ENCODE assay signal across 1 cellular context in genomic region chr12:49060237-49061156, GRCh38.
TF ChIP-seq lines count a peak whose summit lies in the region.

TSS of gene KMT2D (minus strand) at chr12:49060794. CDS start at chr12:49055324, 5,470 bp downstream.

TF ChIP-seq in HepG2, 621 proteins besides CTCF, POLR2A, EP300 and RAD21 (continued from another document and continues in another):
- TF ChIP-seq, protein P1, sequence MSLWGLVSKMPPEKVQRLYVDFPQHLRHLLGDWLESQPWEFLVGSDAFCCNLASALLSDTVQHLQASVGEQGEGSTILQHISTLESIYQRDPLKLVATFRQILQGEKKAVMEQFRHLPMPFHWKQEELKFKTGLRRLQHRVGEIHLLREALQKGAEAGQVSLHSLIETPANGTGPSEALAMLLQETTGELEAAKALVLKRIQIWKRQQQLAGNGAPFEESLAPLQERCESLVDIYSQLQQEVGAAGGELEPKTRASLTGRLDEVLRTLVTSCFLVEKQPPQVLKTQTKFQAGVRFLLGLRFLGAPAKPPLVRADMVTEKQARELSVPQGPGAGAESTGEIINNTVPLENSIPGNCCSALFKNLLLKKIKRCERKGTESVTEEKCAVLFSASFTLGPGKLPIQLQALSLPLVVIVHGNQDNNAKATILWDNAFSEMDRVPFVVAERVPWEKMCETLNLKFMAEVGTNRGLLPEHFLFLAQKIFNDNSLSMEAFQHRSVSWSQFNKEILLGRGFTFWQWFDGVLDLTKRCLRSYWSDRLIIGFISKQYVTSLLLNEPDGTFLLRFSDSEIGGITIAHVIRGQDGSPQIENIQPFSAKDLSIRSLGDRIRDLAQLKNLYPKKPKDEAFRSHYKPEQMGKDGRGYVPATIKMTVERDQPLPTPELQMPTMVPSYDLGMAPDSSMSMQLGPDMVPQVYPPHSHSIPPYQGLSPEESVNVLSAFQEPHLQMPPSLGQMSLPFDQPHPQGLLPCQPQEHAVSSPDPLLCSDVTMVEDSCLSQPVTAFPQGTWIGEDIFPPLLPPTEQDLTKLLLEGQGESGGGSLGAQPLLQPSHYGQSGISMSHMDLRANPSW (CRISPR knock-in tag; IDR thresholded peaks at IDR 0.05; ENCODE audit: borderline replicate concordance) = no peak
- peak; percentile 71; the same call in 1 of the 2 replicates for TF ChIP-seq RFXAP (CRISPR knock-in tag; IDR thresholded peaks at IDR 0.05; ENCODE audit: borderline replicate concordance)
- peak; percentile 81 for TF ChIP-seq EED (CRISPR knock-in tag; IDR thresholded peaks at IDR 0.05)
- TF ChIP-seq NFRKB (IDR thresholded peaks at IDR 0.05) = peak; percentile 80
- TF ChIP-seq, protein P2, sequence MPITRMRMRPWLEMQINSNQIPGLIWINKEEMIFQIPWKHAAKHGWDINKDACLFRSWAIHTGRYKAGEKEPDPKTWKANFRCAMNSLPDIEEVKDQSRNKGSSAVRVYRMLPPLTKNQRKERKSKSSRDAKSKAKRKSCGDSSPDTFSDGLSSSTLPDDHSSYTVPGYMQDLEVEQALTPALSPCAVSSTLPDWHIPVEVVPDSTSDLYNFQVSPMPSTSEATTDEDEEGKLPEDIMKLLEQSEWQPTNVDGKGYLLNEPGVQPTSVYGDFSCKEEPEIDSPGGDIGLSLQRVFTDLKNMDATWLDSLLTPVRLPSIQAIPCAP (CRISPR knock-in tag; IDR thresholded peaks at IDR 0.05; ENCODE audit: low read depth) = peak; percentile 86; the same call in 1 of the 2 replicates
- TF ChIP-seq CHD2 (IDR thresholded peaks at IDR 0.05; ENCODE audit: low read depth, low read length) = peak; percentile 93
- no peak for TF ChIP-seq FIP1L1 (IDR thresholded peaks at IDR 0.05; ENCODE audit: borderline replicate concordance, insufficient read depth, low read depth, low read length)
- peak; percentile 69 for TF ChIP-seq BHLHE40 (IDR thresholded peaks at IDR 0.05; ENCODE audit: low read length)
- TF ChIP-seq, protein P3, sequence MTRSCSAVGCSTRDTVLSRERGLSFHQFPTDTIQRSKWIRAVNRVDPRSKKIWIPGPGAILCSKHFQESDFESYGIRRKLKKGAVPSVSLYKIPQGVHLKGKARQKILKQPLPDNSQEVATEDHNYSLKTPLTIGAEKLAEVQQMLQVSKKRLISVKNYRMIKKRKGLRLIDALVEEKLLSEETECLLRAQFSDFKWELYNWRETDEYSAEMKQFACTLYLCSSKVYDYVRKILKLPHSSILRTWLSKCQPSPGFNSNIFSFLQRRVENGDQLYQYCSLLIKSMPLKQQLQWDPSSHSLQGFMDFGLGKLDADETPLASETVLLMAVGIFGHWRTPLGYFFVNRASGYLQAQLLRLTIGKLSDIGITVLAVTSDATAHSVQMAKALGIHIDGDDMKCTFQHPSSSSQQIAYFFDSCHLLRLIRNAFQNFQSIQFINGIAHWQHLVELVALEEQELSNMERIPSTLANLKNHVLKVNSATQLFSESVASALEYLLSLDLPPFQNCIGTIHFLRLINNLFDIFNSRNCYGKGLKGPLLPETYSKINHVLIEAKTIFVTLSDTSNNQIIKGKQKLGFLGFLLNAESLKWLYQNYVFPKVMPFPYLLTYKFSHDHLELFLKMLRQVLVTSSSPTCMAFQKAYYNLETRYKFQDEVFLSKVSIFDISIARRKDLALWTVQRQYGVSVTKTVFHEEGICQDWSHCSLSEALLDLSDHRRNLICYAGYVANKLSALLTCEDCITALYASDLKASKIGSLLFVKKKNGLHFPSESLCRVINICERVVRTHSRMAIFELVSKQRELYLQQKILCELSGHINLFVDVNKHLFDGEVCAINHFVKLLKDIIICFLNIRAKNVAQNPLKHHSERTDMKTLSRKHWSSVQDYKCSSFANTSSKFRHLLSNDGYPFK (CRISPR knock-in tag; IDR thresholded peaks at IDR 0.05; ENCODE audit: borderline replicate concordance) = peak; percentile 79; the same call in 1 of the 2 replicates
- no peak; the same call in 1 of the 2 replicates for TF ChIP-seq CSRNP2 (CRISPR knock-in tag; conservative IDR thresholded peaks at IDR 0.05; ENCODE audit: low read depth)
- no peak for TF ChIP-seq ZNF337 (CRISPR knock-in tag; IDR thresholded peaks at IDR 0.05; ENCODE audit: borderline replicate concordance, low read depth)
- peak; percentile 88 for TF ChIP-seq ZNF143 (CRISPR knock-in tag; IDR thresholded peaks at IDR 0.05)
- no peak for TF ChIP-seq TBP (CRISPR knock-in tag; IDR thresholded peaks at IDR 0.05)
- peak; percentile 20 for TF ChIP-seq PCBP2 (optimal IDR thresholded peaks at IDR 0.05; ENCODE audit: low read depth, low read length, poor library complexity, severe bottlenecking)
- no peak for TF ChIP-seq AHR (CRISPR knock-in tag; IDR thresholded peaks at IDR 0.05)
- TF ChIP-seq ZNF275 (CRISPR knock-in tag; IDR thresholded peaks at IDR 0.05; ENCODE audit: borderline replicate concordance) = no peak; the same call in 1 of the 2 replicates
- TF ChIP-seq, protein P4, sequence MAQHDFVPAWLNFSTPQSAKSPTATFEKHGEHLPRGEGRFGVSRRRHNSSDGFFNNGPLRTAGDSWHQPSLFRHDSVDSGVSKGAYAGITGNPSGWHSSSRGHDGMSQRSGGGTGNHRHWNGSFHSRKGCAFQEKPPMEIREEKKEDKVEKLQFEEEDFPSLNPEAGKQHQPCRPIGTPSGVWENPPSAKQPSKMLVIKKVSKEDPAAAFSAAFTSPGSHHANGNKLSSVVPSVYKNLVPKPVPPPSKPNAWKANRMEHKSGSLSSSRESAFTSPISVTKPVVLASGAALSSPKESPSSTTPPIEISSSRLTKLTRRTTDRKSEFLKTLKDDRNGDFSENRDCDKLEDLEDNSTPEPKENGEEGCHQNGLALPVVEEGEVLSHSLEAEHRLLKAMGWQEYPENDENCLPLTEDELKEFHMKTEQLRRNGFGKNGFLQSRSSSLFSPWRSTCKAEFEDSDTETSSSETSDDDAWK (CRISPR knock-in tag; IDR thresholded peaks at IDR 0.05) = no peak
- TF ChIP-seq SRSF9 (IDR thresholded peaks at IDR 0.05; ENCODE audit: borderline replicate concordance, insufficient read depth, low read depth, low read length, poor library complexity, severe bottlenecking) = no peak
- peak; percentile 86 for TF ChIP-seq RBFOX2 (IDR thresholded peaks at IDR 0.05; ENCODE audit: low read depth, low read length)
- peak; percentile 91 for TF ChIP-seq ZNF883 (CRISPR knock-in tag; IDR thresholded peaks at IDR 0.05; ENCODE audit: not compliant biosample characterization)
- TF ChIP-seq, protein P5, sequence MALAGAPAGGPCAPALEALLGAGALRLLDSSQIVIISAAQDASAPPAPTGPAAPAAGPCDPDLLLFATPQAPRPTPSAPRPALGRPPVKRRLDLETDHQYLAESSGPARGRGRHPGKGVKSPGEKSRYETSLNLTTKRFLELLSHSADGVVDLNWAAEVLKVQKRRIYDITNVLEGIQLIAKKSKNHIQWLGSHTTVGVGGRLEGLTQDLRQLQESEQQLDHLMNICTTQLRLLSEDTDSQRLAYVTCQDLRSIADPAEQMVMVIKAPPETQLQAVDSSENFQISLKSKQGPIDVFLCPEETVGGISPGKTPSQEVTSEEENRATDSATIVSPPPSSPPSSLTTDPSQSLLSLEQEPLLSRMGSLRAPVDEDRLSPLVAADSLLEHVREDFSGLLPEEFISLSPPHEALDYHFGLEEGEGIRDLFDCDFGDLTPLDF (CRISPR knock-in tag; IDR thresholded peaks at IDR 0.05) = no peak
- TF ChIP-seq MED13 (CRISPR knock-in tag; IDR thresholded peaks at IDR 0.05) = no peak
- peak; percentile 92 for TF ChIP-seq GZF1 (CRISPR knock-in tag; IDR thresholded peaks at IDR 0.05)
- peak; percentile 41 for TF ChIP-seq ARID5B (CRISPR knock-in tag; IDR thresholded peaks at IDR 0.05)
- TF ChIP-seq MTA3 (CRISPR knock-in tag; IDR thresholded peaks at IDR 0.05) = no peak
- TF ChIP-seq ARHGAP35 (CRISPR knock-in tag; IDR thresholded peaks at IDR 0.05; ENCODE audit: borderline replicate concordance) = no peak; the same call in 1 of the 2 replicates
- TF ChIP-seq, protein P6, sequence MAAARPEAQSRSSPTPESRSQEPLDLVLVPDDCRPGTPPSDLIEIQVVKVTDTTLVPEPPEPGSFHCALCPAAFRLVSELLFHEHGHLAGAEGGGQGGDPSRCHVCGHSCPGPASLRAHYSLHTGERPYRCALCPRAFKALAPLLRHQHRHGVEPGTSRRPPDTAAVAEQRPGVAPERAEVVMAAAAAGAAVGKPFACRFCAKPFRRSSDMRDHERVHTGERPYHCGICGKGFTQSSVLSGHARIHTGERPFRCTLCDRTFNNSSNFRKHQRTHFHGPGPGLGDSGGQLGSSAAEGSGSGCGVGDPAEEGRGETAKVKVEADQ (CRISPR knock-in tag; IDR thresholded peaks at IDR 0.05; ENCODE audit: borderline replicate concordance) = peak; percentile 79; the same call in 1 of the 2 replicates
- TF ChIP-seq RARA (CRISPR knock-in tag; IDR thresholded peaks at IDR 0.05) = peak; percentile 45
